In the genomic region with DNA sequence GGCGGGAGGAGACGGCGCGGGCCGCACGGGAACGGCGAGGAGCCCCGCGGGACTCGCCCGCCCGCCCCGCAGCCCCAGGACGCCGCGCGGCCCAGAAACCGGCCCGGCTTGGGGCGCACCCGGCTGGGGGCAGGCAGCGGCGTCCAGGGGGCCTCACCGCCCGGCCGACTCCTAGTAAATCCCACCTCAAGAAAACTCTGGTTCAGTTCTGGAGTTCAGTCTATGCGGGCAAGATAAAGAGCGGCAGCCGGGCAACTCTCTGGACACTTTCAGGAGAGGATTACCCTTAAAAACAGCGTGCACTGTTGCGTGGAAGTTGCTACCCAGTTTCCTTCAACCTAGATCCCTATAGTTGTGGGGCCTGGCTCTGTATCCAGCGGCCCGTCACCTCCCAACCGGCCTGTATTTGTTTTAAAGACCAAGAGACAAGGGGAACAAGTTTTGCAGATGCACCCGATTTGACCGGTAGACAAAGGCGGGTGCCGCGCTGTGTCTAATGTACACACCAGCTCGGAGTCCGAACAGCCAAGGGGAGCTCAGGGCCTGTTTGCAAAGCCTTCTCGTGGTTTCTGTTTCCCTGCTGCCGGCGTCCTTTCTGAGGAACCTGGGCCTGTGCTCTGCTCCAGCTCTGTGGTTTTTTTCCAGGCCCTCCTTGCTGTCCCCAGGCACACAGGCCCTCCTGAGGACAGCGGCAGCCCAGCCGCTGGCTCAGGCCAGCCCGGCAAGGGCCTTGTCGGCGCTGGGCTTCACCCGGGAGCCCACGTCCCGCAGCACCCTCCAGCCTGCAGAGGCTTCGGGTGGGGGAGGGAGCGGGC, we compare ENCODE assay signal across 11 cellular contexts. TPM values are rescaled to one million over a fixed set of nuclear protein-coding genes. Genes with fewer than 3 reads are reported as not detected.
A peak's percentile ranks its signal among the peaks of the same experiment; 100 is the strongest.
DNase-seq lines count a peak whose midpoint lies in the region; ATAC-seq and TF ChIP-seq lines count a peak whose summit lies in the region.
"Had no signal": no experiment of that assay in that cellular context is flagged by ENCODE, and none has a peak within 500 bp of the region (broad histone marks: within the 10 kb centered on the region; RNA-seq: fewer than 3 reads in every experiment).

No MANE protein-coding gene starts in this region.

- H3K4me1 Mint-ChIP-seq in activated naive CD4-positive, alpha-beta T cell treated with anti-CD3 and anti-CD28 coated beads, Interleukin-2, amount 50 U/mL, for 24 hours, result peaks cover 25% of the 10 kb centered on the region
- peaks cover 24% of the 10 kb centered on the region for H3K4me1 Mint-ChIP-seq in activated naive CD4-positive, alpha-beta T cell treated with anti-CD3 and anti-CD28 coated beads, Interleukin-2, amount 10 ng/mL, durations not matched to agents 7 days and 5 days
- H3K4me1 Mint-ChIP-seq in T-helper 17 cell, result peaks cover 22% of the 10 kb centered on the region

- ATAC-seq in T-helper 17 cell (no peak), thoracic aorta (ENCODE audit: insufficient number of reproducible peaks, low FRiP score, low read depth) (no peak), HG03280 (IDR thresholded peaks at IDR 0.05; ENCODE audit: unreplicated experiment) (no peak), HG02870 (IDR thresholded peaks at IDR 0.05; ENCODE audit: unreplicated experiment) (no peak)
- ATAC-seq: esophagus mucosa had no signal

- H3K36me3 Mint-ChIP-seq in activated naive CD4-positive, alpha-beta T cell treated with anti-CD3 and anti-CD28 coated beads, Interleukin-2, amount 50 U/mL, for 24 hours, result peaks cover 6% of the 10 kb centered on the region
- no peaks in the 10 kb centered on the region for H3K36me3 Mint-ChIP-seq in activated naive CD4-positive, alpha-beta T cell treated with anti-CD3 and anti-CD28 coated beads, Interleukin-2, amount 10 ng/mL, durations not matched to agents 7 days and 5 days
- H3K36me3 Mint-ChIP-seq in T-helper 17 cell (ENCODE audit: low read depth), result peaks cover 14% of the 10 kb centered on the region

- H3K4me1 ChIP-seq in thoracic aorta (ENCODE audit: control insufficient read depth in 1 of 2, low read depth in 2 of 2) (peaks cover 3 to 7% of the 10 kb centered on the region in 2 donors), tibial nerve (peaks cover 0 to 49% (median 15%) of the 10 kb centered on the region in 4 donors)

- no peaks in the 10 kb centered on the region for H3K9me3 ChIP-seq in T-helper 17 cell (ENCODE audit: control insufficient read depth, low read length, poor library complexity, severe bottlenecking)
- no peaks in the 10 kb centered on the region for H3K9me3 ChIP-seq in thoracic aorta
- H3K9me3 ChIP-seq in tibial nerve, result no peaks in the 10 kb centered on the region

- DNase-seq in activated naive CD4-positive, alpha-beta T cell treated with anti-CD3 and anti-CD28 coated beads, Interleukin-2, amount 10 ng/mL, durations not matched to agents 7 days and 5 days, result no peak
- DNase-seq in T-helper 17 cell, result no peak
- peak; percentile 73 for DNase-seq in islet precursor cell
- no peak for DNase-seq in thoracic aorta (ENCODE audit: low spot score)
- no peak for DNase-seq in tibial nerve (ENCODE audit: low spot score in 2 of 2)
- DNase-seq: activated gamma-delta T cell, SHP77 treated with DMSO at 0.1 percent for 48 hours had no signal

- CTCF ChIA-PET in activated naive CD4-positive, alpha-beta T cell treated with anti-CD3 and anti-CD28 coated beads, Interleukin-2, amount 10 ng/mL, durations not matched to agents 7 days and 5 days (lab: Charles Lee), result interaction anchor here (1.8 to 2.3 kb wide), 2 partner anchors 31 to 38 kb away, joined by 4 to 5 read pairs; partner anchors contain the start of gene GP1BB

- peak overlapping the region; percentile 69 for H3K4me3 ChIP-seq in thoracic aorta
- H3K4me3 ChIP-seq in tibial nerve, result peak overlapping the region in 1 of 4 donors; percentile 44

- H3K27me3 ChIP-seq in thoracic aorta (replicated peaks; ENCODE audit: insufficient read depth) (peaks cover 7% of the 10 kb centered on the region), tibial nerve (peaks cover 0 to 80% of the 10 kb centered on the region in 2 donors)

- TF ChIP-seq CTCF in thoracic aorta (IDR thresholded peaks at IDR 0.05) (no peak), tibial nerve (IDR thresholded peaks at IDR 0.05) (no peak)

- H3K4me3 Mint-ChIP-seq in activated naive CD4-positive, alpha-beta T cell treated with anti-CD3 and anti-CD28 coated beads, Interleukin-2, amount 50 U/mL, for 24 hours, result peak overlapping the region; percentile 80
- H3K4me3 Mint-ChIP-seq in activated naive CD4-positive, alpha-beta T cell treated with anti-CD3 and anti-CD28 coated beads, Interleukin-2, amount 10 ng/mL, durations not matched to agents 7 days and 5 days, result no peak overlapping the region
- H3K4me3 Mint-ChIP-seq in T-helper 17 cell, result peak overlapping the region; percentile 78

- no peak for TF ChIP-seq EP300 in tibial nerve (IDR thresholded peaks at IDR 0.05)

- H3K27me3 Mint-ChIP-seq in activated naive CD4-positive, alpha-beta T cell treated with anti-CD3 and anti-CD28 coated beads, Interleukin-2, amount 50 U/mL, for 24 hours, result peaks cover 37% of the 10 kb centered on the region
- peaks cover 92% of the 10 kb centered on the region for H3K27me3 Mint-ChIP-seq in activated naive CD4-positive, alpha-beta T cell treated with anti-CD3 and anti-CD28 coated beads, Interleukin-2, amount 10 ng/mL, durations not matched to agents 7 days and 5 days
- peaks cover 57% of the 10 kb centered on the region for H3K27me3 Mint-ChIP-seq in T-helper 17 cell

- TF ChIP-seq POLR2A in tibial nerve (IDR thresholded peaks at IDR 0.05), result no peak

- no peak overlapping the region for H3K27ac Mint-ChIP-seq in activated naive CD4-positive, alpha-beta T cell treated with anti-CD3 and anti-CD28 coated beads, Interleukin-2, amount 50 U/mL, for 24 hours
- no peak overlapping the region for H3K27ac Mint-ChIP-seq in activated naive CD4-positive, alpha-beta T cell treated with anti-CD3 and anti-CD28 coated beads, Interleukin-2, amount 10 ng/mL, durations not matched to agents 7 days and 5 days
- H3K27ac Mint-ChIP-seq in T-helper 17 cell, result no peak overlapping the region

- peak overlapping the region; percentile 1 to 5 for H3K27ac ChIP-seq in thoracic aorta
- peak overlapping the region in 1 of 4 donors; percentile 12 for H3K27ac ChIP-seq in tibial nerve

- H3K36me3 ChIP-seq in thoracic aorta, result no peaks in the 10 kb centered on the region
- no peaks in the 10 kb centered on the region for H3K36me3 ChIP-seq in tibial nerve

- H3K9me3 Mint-ChIP-seq in activated naive CD4-positive, alpha-beta T cell treated with anti-CD3 and anti-CD28 coated beads, Interleukin-2, amount 50 U/mL, for 24 hours, result no peaks in the 10 kb centered on the region
- H3K9me3 Mint-ChIP-seq in activated naive CD4-positive, alpha-beta T cell treated with anti-CD3 and anti-CD28 coated beads, Interleukin-2, amount 10 ng/mL, durations not matched to agents 7 days and 5 days, result no peaks in the 10 kb centered on the region

- WGBS in tibial nerve, 2 donors, result 49 to 74% methylated on average over 25 to 52 of the region's 55 CpGs

RNA-seq across cellular contexts. Expression of gene TBX1, which starts 1.1 kb away (rescaled TPM):
- total RNA-seq in T-helper 17 cell (not detected), thoracic aorta (1 to 10 TPM; 2.7 to 8.0 TPM), tibial nerve (1 to 10 TPM in 3 of 4 donors, under 1 TPM in 1; 0.42 to 3.6 (median 2.6) TPM)

RNA-seq across cellular contexts. Expression of gene GP1BB, which starts 38.4 kb away (rescaled TPM):
- total RNA-seq in T-helper 17 cell (100 to 1,000 TPM in 1 of 2 donors, 1 to 10 TPM in 1; 3.5 to 113 TPM), thoracic aorta (10 to 100 TPM; 13.1 to 30.3 TPM), tibial nerve (1 to 10 TPM; 3.3 to 5.9 (median 4.7) TPM)

RNA-seq across cellular contexts. Expression of gene SEPTIN5, which starts 47.4 kb away (rescaled TPM):
- total RNA-seq in T-helper 17 cell, result 10 to 100 TPM in 1 of 2 donors, 1 to 10 TPM in 1; 2.8 to 54.7 TPM
- total RNA-seq in thoracic aorta, result 100 to 1,000 TPM in 1 of 2 donors, 10 to 100 TPM in 1; 47.7 to 147 TPM
- total RNA-seq in tibial nerve, result 10 to 100 TPM; 11.4 to 29.1 (median 25.2) TPM
